ENCODE assay signal across 1 cellular context in the genomic region with DNA sequence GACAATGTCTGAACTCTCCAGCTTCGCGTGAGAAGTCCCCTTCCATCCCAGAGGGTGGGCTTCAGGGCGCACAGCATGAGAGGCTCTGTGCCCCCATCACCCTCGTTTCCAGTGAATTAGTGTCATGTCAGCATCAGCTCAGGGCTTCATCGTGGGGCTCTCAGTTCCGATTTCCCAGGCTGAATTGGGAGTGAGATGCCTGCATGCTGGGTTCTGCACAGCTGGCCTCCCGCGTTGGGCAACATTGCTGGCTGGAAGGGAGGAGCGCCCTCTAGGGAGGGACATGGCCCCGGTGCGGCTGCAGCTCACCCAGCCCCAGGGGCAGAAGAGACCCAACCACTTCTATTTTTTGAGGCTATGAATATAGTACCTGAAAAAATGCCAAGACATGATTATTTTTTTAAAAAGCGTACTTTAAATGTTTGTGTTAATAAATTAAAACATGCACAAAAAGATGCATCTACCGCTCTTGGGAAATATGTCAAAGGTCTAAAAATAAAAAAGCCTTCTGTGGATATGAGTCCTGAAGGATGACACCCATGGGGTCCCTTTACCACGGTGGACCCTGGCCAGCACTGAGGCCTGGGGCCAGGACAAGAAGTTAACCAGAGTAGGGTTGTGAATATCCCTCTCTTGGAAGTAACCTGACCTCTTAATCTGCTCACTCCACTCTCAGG.
TF ChIP-seq lines count a peak whose summit lies in the region.

No MANE protein-coding gene starts in this region.

TF ChIP-seq in HepG2, 621 proteins besides CTCF, POLR2A, EP300 and RAD21 (continued from another document and continues in another):
- TF ChIP-seq, protein P1, sequence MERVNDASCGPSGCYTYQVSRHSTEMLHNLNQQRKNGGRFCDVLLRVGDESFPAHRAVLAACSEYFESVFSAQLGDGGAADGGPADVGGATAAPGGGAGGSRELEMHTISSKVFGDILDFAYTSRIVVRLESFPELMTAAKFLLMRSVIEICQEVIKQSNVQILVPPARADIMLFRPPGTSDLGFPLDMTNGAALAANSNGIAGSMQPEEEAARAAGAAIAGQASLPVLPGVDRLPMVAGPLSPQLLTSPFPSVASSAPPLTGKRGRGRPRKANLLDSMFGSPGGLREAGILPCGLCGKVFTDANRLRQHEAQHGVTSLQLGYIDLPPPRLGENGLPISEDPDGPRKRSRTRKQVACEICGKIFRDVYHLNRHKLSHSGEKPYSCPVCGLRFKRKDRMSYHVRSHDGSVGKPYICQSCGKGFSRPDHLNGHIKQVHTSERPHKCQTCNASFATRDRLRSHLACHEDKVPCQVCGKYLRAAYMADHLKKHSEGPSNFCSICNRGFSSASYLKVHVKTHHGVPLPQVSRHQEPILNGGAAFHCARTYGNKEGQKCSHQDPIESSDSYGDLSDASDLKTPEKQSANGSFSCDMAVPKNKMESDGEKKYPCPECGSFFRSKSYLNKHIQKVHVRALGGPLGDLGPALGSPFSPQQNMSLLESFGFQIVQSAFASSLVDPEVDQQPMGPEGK (CRISPR knock-in tag; IDR thresholded peaks at IDR 0.05): 0 out of 2 replicates have a peak, but pooled peaks have one; percentile 29
- TF ChIP-seq ZNF589 (CRISPR knock-in tag; conservative IDR thresholded peaks at IDR 0.05) (0 out of 2 replicates have a peak, but pooled peaks have one; percentile 42), WIZ (CRISPR knock-in tag; IDR thresholded peaks at IDR 0.05) (no peak), TCF7L2 (IDR thresholded peaks at IDR 0.05; ENCODE audit: low read depth, low read length) (no peak), MYC (CRISPR knock-in tag; IDR thresholded peaks at IDR 0.05; ENCODE audit: borderline replicate concordance) (peak; percentile 37; the same call in 1 of the 2 replicates), MIER2 (CRISPR knock-in tag; IDR thresholded peaks at IDR 0.05) (0 out of 2 replicates have a peak, but pooled peaks have one; percentile 33), FOSL2 (CRISPR knock-in tag; IDR thresholded peaks at IDR 0.05) (peak; percentile 24; the same call in 1 of the 2 replicates), GABPB1 (CRISPR knock-in tag; IDR thresholded peaks at IDR 0.05) (peak; percentile 31; the same call in 1 of the 2 replicates), NFKB2 (CRISPR knock-in tag; IDR thresholded peaks at IDR 0.05; ENCODE audit: borderline replicate concordance) (peak; percentile 75; the same call in 1 of the 2 replicates), ETV5 (CRISPR knock-in tag; IDR thresholded peaks at IDR 0.05; ENCODE audit: borderline replicate concordance) (0 out of 2 replicates have a peak, but pooled peaks have one; percentile 21), MAZ (IDR thresholded peaks at IDR 0.05; ENCODE audit: borderline replicate concordance, low read depth, low read length) (0 out of 2 replicates have a peak, but pooled peaks have one; percentile 24), MAZ (CRISPR knock-in tag; IDR thresholded peaks at IDR 0.05; ENCODE audit: low read depth) (no peak), CEBPB (IDR thresholded peaks at IDR 0.05; ENCODE audit: borderline replicate concordance, low read depth, low read length) (peak; percentile 91), RFX5 (IDR thresholded peaks at IDR 0.05; ENCODE audit: low read depth, low read length) (no peak), MAFF (IDR thresholded peaks at IDR 0.05; ENCODE audit: low read depth, low read length) (peak; percentile 75), KDM2A (CRISPR knock-in tag; IDR thresholded peaks at IDR 0.05; ENCODE audit: borderline replicate concordance, low read depth) (peak; percentile 77; the same call in 1 of the 2 replicates), MAFK (conservative IDR thresholded peaks at IDR 0.05 in 1 of 2, IDR thresholded peaks at IDR 0.05 in 1 of 2; ENCODE audit: low read length in 2 of 2) (peak; percentile 83 to 88), HCFC1 (IDR thresholded peaks at IDR 0.05; ENCODE audit: low read depth, low read length) (0 out of 2 replicates have a peak, but pooled peaks have one; percentile 16), ZNF331 (CRISPR knock-in tag; IDR thresholded peaks at IDR 0.05) (0 out of 2 replicates have a peak, but pooled peaks have one; percentile 24), SP4 (CRISPR knock-in tag; IDR thresholded peaks at IDR 0.05) (no peak), PRMT3 (CRISPR knock-in tag; IDR thresholded peaks at IDR 0.05; ENCODE audit: borderline replicate concordance, low read depth) (no peak), STAG1 (CRISPR knock-in tag; IDR thresholded peaks at IDR 0.05) (peak; percentile 88), ZFP90 (CRISPR knock-in tag; IDR thresholded peaks at IDR 0.05; ENCODE audit: borderline replicate concordance) (0 out of 2 replicates have a peak, but pooled peaks have one; percentile 32), SP1 (IDR thresholded peaks at IDR 0.05) (no peak), SP1 (CRISPR knock-in tag; IDR thresholded peaks at IDR 0.05) (0 out of 2 replicates have a peak, but pooled peaks have one; percentile 20), ERF (CRISPR knock-in tag; IDR thresholded peaks at IDR 0.05) (0 out of 2 replicates have a peak, but pooled peaks have one; percentile 27), HOXA3 (CRISPR knock-in tag; IDR thresholded peaks at IDR 0.05) (0 out of 2 replicates have a peak, but pooled peaks have one; percentile 18)
- TF ChIP-seq, protein P2, sequence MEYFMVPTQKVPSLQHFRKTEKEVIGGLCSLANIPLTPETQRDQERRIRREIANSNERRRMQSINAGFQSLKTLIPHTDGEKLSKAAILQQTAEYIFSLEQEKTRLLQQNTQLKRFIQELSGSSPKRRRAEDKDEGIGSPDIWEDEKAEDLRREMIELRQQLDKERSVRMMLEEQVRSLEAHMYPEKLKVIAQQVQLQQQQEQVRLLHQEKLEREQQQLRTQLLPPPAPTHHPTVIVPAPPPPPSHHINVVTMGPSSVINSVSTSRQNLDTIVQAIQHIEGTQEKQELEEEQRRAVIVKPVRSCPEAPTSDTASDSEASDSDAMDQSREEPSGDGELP (IDR thresholded peaks at IDR 0.05; ENCODE audit: borderline replicate concordance, low read depth): peak; percentile 86
- TF ChIP-seq, protein P3, sequence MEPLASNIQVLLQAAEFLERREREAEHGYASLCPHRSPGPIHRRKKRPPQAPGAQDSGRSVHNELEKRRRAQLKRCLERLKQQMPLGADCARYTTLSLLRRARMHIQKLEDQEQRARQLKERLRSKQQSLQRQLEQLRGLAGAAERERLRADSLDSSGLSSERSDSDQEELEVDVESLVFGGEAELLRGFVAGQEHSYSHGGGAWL (CRISPR knock-in tag; IDR thresholded peaks at IDR 0.05): 0 out of 2 replicates have a peak, but pooled peaks have one; percentile 35
- TF ChIP-seq, protein P4, sequence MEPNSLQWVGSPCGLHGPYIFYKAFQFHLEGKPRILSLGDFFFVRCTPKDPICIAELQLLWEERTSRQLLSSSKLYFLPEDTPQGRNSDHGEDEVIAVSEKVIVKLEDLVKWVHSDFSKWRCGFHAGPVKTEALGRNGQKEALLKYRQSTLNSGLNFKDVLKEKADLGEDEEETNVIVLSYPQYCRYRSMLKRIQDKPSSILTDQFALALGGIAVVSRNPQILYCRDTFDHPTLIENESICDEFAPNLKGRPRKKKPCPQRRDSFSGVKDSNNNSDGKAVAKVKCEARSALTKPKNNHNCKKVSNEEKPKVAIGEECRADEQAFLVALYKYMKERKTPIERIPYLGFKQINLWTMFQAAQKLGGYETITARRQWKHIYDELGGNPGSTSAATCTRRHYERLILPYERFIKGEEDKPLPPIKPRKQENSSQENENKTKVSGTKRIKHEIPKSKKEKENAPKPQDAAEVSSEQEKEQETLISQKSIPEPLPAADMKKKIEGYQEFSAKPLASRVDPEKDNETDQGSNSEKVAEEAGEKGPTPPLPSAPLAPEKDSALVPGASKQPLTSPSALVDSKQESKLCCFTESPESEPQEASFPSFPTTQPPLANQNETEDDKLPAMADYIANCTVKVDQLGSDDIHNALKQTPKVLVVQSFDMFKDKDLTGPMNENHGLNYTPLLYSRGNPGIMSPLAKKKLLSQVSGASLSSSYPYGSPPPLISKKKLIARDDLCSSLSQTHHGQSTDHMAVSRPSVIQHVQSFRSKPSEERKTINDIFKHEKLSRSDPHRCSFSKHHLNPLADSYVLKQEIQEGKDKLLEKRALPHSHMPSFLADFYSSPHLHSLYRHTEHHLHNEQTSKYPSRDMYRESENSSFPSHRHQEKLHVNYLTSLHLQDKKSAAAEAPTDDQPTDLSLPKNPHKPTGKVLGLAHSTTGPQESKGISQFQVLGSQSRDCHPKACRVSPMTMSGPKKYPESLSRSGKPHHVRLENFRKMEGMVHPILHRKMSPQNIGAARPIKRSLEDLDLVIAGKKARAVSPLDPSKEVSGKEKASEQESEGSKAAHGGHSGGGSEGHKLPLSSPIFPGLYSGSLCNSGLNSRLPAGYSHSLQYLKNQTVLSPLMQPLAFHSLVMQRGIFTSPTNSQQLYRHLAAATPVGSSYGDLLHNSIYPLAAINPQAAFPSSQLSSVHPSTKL (CRISPR knock-in tag; IDR thresholded peaks at IDR 0.05): 0 out of 2 replicates have a peak, but pooled peaks have one; percentile 14
- TF ChIP-seq, protein P5, sequence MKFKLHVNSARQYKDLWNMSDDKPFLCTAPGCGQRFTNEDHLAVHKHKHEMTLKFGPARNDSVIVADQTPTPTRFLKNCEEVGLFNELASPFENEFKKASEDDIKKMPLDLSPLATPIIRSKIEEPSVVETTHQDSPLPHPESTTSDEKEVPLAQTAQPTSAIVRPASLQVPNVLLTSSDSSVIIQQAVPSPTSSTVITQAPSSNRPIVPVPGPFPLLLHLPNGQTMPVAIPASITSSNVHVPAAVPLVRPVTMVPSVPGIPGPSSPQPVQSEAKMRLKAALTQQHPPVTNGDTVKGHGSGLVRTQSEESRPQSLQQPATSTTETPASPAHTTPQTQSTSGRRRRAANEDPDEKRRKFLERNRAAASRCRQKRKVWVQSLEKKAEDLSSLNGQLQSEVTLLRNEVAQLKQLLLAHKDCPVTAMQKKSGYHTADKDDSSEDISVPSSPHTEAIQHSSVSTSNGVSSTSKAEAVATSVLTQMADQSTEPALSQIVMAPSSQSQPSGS (CRISPR knock-in tag; IDR thresholded peaks at IDR 0.05): peak; percentile 54; the same call in 1 of the 2 replicates
- TF ChIP-seq, protein P6, sequence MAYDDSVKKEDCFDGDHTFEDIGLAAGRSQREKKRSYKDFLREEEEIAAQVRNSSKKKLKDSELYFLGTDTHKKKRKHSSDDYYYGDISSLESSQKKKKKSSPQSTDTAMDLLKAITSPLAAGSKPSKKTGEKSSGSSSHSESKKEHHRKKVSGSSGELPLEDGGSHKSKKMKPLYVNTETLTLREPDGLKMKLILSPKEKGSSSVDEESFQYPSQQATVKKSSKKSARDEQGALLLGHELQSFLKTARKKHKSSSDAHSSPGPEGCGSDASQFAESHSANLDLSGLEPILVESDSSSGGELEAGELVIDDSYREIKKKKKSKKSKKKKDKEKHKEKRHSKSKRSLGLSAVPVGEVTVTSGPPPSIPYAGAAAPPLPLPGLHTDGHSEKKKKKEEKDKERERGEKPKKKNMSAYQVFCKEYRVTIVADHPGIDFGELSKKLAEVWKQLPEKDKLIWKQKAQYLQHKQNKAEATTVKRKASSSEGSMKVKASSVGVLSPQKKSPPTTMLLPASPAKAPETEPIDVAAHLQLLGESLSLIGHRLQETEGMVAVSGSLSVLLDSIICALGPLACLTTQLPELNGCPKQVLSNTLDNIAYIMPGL (CRISPR knock-in tag; IDR thresholded peaks at IDR 0.05; ENCODE audit: borderline replicate concordance in 1 of 2, low read depth in 1 of 2): peak in 1 of 2 experiments; percentile 68; a peak in 2 of 4 replicates
- TF ChIP-seq, protein P7, sequence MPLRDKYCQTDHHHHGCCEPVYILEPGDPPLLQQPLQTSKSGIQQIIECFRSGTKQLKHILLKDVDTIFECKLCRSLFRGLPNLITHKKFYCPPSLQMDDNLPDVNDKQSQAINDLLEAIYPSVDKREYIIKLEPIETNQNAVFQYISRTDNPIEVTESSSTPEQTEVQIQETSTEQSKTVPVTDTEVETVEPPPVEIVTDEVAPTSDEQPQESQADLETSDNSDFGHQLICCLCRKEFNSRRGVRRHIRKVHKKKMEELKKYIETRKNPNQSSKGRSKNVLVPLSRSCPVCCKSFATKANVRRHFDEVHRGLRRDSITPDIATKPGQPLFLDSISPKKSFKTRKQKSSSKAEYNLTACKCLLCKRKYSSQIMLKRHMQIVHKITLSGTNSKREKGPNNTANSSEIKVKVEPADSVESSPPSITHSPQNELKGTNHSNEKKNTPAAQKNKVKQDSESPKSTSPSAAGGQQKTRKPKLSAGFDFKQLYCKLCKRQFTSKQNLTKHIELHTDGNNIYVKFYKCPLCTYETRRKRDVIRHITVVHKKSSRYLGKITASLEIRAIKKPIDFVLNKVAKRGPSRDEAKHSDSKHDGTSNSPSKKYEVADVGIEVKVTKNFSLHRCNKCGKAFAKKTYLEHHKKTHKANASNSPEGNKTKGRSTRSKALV (CRISPR knock-in tag; IDR thresholded peaks at IDR 0.05): 0 out of 2 replicates have a peak, but pooled peaks have one; percentile 26
- TF ChIP-seq, protein P8, sequence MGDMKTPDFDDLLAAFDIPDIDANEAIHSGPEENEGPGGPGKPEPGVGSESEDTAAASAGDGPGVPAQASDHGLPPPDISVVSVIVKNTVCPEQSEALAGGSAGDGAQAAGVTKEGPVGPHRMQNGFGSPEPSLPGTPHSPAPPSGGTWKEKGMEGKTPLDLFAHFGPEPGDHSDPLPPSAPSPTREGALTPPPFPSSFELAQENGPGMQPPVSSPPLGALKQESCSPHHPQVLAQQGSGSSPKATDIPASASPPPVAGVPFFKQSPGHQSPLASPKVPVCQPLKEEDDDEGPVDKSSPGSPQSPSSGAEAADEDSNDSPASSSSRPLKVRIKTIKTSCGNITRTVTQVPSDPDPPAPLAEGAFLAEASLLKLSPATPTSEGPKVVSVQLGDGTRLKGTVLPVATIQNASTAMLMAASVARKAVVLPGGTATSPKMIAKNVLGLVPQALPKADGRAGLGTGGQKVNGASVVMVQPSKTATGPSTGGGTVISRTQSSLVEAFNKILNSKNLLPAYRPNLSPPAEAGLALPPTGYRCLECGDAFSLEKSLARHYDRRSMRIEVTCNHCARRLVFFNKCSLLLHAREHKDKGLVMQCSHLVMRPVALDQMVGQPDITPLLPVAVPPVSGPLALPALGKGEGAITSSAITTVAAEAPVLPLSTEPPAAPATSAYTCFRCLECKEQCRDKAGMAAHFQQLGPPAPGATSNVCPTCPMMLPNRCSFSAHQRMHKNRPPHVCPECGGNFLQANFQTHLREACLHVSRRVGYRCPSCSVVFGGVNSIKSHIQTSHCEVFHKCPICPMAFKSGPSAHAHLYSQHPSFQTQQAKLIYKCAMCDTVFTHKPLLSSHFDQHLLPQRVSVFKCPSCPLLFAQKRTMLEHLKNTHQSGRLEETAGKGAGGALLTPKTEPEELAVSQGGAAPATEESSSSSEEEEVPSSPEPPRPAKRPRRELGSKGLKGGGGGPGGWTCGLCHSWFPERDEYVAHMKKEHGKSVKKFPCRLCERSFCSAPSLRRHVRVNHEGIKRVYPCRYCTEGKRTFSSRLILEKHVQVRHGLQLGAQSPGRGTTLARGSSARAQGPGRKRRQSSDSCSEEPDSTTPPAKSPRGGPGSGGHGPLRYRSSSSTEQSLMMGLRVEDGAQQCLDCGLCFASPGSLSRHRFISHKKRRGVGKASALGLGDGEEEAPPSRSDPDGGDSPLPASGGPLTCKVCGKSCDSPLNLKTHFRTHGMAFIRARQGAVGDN (CRISPR knock-in tag; IDR thresholded peaks at IDR 0.05): peak; percentile 45
- TF ChIP-seq, protein P9, sequence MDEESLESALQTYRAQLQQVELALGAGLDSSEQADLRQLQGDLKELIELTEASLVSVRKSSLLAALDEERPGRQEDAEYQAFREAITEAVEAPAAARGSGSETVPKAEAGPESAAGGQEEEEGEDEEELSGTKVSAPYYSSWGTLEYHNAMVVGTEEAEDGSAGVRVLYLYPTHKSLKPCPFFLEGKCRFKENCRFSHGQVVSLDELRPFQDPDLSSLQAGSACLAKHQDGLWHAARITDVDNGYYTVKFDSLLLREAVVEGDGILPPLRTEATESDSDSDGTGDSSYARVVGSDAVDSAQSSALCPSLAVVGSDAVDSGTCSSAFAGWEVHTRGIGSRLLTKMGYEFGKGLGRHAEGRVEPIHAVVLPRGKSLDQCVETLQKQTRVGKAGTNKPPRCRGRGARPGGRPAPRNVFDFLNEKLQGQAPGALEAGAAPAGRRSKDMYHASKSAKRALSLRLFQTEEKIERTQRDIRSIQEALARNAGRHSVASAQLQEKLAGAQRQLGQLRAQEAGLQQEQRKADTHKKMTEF (CRISPR knock-in tag; IDR thresholded peaks at IDR 0.05): 0 out of 2 replicates have a peak, but pooled peaks have one; percentile 24
